In the genomic region with DNA sequence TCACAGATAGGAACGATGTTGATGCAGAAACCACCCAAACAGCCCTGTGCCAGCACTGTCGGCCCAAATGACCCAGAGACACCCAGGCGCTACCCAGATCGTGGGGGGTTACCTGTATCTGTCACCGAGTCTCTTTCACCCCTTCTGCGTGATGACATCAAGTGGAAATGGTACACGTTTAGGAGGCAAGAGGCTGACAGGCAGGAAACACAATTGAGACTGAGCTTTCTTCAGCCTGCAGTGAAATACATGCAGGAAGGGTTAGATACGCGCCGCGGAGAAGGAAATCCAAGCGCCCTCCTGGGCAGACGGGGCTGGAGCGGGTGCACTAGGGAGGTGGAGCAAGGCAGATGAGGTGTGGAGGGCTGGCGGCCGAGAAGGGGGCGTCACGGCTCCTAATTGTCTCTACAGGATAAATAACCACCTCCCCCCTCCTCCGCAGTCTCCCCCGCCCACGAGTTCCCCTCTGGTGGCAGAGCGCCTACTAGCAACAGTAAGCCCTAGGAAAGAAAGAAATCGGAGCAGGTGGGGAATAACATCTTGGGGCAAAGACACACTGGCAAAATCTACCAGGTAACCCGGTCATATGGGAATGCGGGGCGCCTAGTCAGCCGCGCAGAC, we compare ENCODE assay signal across 8 cellular contexts. TPM values are rescaled to one million over a fixed set of nuclear protein-coding genes. Genes with fewer than 3 reads are reported as not detected.
A peak's percentile ranks its signal among the peaks of the same experiment; 100 is the strongest.
DNase-seq lines count a peak whose midpoint lies in the region; ATAC-seq and TF ChIP-seq lines count a peak whose summit lies in the region.

Gene RNF152, minus strand, starts transcription at position 325 of the 621 bp plus-strand sequence. CDS start 76,544 bp downstream, outside the sequence.

- no peak for TF ChIP-seq EP300 in transverse colon (IDR thresholded peaks at IDR 0.05; ENCODE audit: low read depth)

- H3K36me3 Mint-ChIP-seq in activated T-helper 1 cell treated with anti-CD3 and anti-CD28 coated beads, Interleukin-12 subunit alpha, Interleukin-12 subunit beta, Interleukin-2, Interleukin-4 antibody, amounts not matched to agents 30 ng/mL and 10 ng/mL and 1 ng/mL, durations not matched to agents 14 hours and 24 hours and 36 hours (ENCODE audit: low read depth), result no peaks in the 10 kb centered on the region
- H3K36me3 Mint-ChIP-seq in natural killer cell, result no peaks in the 10 kb centered on the region

- peaks cover 7 to 33% (median 10%) of the 10 kb centered on the region in 4 donors for H3K4me1 ChIP-seq in transverse colon

- in situ Hi-C loops in transverse colon (cut with MboI; ENCODE audit: low pct_ligation_motif_present in 1 of 4, low pct_unique_long_range_greater_than_20kb in 1 of 4, low sequenced_read_pairs in 3 of 4), result loop anchor here in 3 of 4 donors (10.0 to 25.0 kb wide), 3 partner anchors 258 to 308 kb away; no protein-coding TSS in a partner anchor

- intact Hi-C loops in activated T-helper 1 cell treated with anti-CD3 and anti-CD28 coated beads, Interleukin-12 subunit alpha, Interleukin-12 subunit beta, Interleukin-2, Interleukin-4 antibody, amounts not matched to agents 30 ng/mL and 10 ng/mL and 1 ng/mL, durations not matched to agents 14 hours and 24 hours and 36 hours (cut with micrococcal nuclease), result loop anchor here (5.0 to 10.0 kb wide), 4 partner anchors 35 to 952 kb away; no protein-coding TSS in a partner anchor
- intact Hi-C loops in natural killer cell (cut with micrococcal nuclease), result no loop called here
- intact Hi-C loops in transverse colon (cut with DNase I; ENCODE audit: low total_unique reads), result loop anchor here (10.0 kb wide), 1 partner anchor 258 kb away; no protein-coding TSS in a partner anchor

- WGBS in transverse colon (ENCODE audit: low coverage in 1 of 2), 2 donors, result 17% methylated on average over 28 of the region's 28 CpGs; no CpG with 5 or more reads in 1 of the 2 donors

- TF ChIP-seq CTCF in fibroblast of the aortic adventitia (IDR thresholded peaks at IDR 0.05; ENCODE audit: insufficient read depth, low read length) (peak; percentile 39), natural killer cell (IDR thresholded peaks at IDR 0.05) (no peak), transverse colon (IDR thresholded peaks at IDR 0.05) (peak in 1 of 5 experiments; percentile 10)

- ATAC-seq in natural killer cell (peak in 1 of 3 donors; percentile 2), GM18907 (IDR thresholded peaks at IDR 0.05; ENCODE audit: unreplicated experiment) (no peak)

- H3K36me3 ChIP-seq in transverse colon, result no peaks in the 10 kb centered on the region

- peak within 1 kb of the TSS; percentile 48 for H3K27ac Mint-ChIP-seq in activated T-helper 1 cell treated with anti-CD3 and anti-CD28 coated beads, Interleukin-12 subunit alpha, Interleukin-12 subunit beta, Interleukin-2, Interleukin-4 antibody, amounts not matched to agents 30 ng/mL and 10 ng/mL and 1 ng/mL, durations not matched to agents 14 hours and 24 hours and 36 hours
- H3K27ac Mint-ChIP-seq in natural killer cell, result peak within 1 kb of the TSS in 1 of 2 donors; percentile 83

- no peaks in the 10 kb centered on the region for H3K9me3 ChIP-seq in transverse colon

- DNase-seq in COR-L47 (lab: John Stamatoyannopoulos, UW) (peak; percentile 94), NCI-H1436 (lab: John Stamatoyannopoulos, UW) (peak; percentile 52), fibroblast of the aortic adventitia (ENCODE audit: low read depth) (peak; percentile 27), natural killer cell (no peak), transverse colon (peak; percentile 32), NOMO-1 (lab: John Stamatoyannopoulos, UW; ENCODE audit: unreplicated experiment in 2 of 2) (no peak)
- peak; percentile 1 for DNase-seq in activated T-helper 1 cell treated with anti-CD3 and anti-CD28 coated beads, Interleukin-12 subunit alpha, Interleukin-12 subunit beta, Interleukin-2, Interleukin-4 antibody, amounts not matched to agents 30 ng/mL and 10 ng/mL and 1 ng/mL, durations not matched to agents 14 hours and 24 hours and 36 hours (ENCODE audit: low spot score)

- H3K27ac ChIP-seq in transverse colon, result peak within 1 kb of the TSS; percentile 83 to 87 (median 86)

- peak within 1 kb of the TSS; percentile 87 for H3K4me3 ChIP-seq in fibroblast of the aortic adventitia (ENCODE audit: low read depth, low read length)
- H3K4me3 ChIP-seq in transverse colon, result peak within 1 kb of the TSS; percentile 79 to 95 (median 90)

- H3K27me3 ChIP-seq in transverse colon, result no peaks in the 10 kb centered on the region

- TF ChIP-seq POLR2A in transverse colon (IDR thresholded peaks at IDR 0.05), result no peak

- H3K4me1 Mint-ChIP-seq in activated T-helper 1 cell treated with anti-CD3 and anti-CD28 coated beads, Interleukin-12 subunit alpha, Interleukin-12 subunit beta, Interleukin-2, Interleukin-4 antibody, amounts not matched to agents 30 ng/mL and 10 ng/mL and 1 ng/mL, durations not matched to agents 14 hours and 24 hours and 36 hours (ENCODE audit: low read depth), result peaks cover 13% of the 10 kb centered on the region
- H3K4me1 Mint-ChIP-seq in natural killer cell, result peaks cover 11 to 14% of the 10 kb centered on the region in 2 donors

- H3K27me3 Mint-ChIP-seq in activated T-helper 1 cell treated with anti-CD3 and anti-CD28 coated beads, Interleukin-12 subunit alpha, Interleukin-12 subunit beta, Interleukin-2, Interleukin-4 antibody, amounts not matched to agents 30 ng/mL and 10 ng/mL and 1 ng/mL, durations not matched to agents 14 hours and 24 hours and 36 hours (ENCODE audit: insufficient read depth), result peaks cover 66% of the 10 kb centered on the region
- H3K27me3 Mint-ChIP-seq in natural killer cell (ENCODE audit: low read depth in 2 of 2), result peaks cover 31 to 50% of the 10 kb centered on the region in 2 donors

- peak within 1 kb of the TSS; percentile 82 for H3K4me3 Mint-ChIP-seq in activated T-helper 1 cell treated with anti-CD3 and anti-CD28 coated beads, Interleukin-12 subunit alpha, Interleukin-12 subunit beta, Interleukin-2, Interleukin-4 antibody, amounts not matched to agents 30 ng/mL and 10 ng/mL and 1 ng/mL, durations not matched to agents 14 hours and 24 hours and 36 hours
- peak within 1 kb of the TSS; percentile 90 for H3K4me3 Mint-ChIP-seq in natural killer cell

- no peaks in the 10 kb centered on the region for H3K9me3 Mint-ChIP-seq in activated T-helper 1 cell treated with anti-CD3 and anti-CD28 coated beads, Interleukin-12 subunit alpha, Interleukin-12 subunit beta, Interleukin-2, Interleukin-4 antibody, amounts not matched to agents 30 ng/mL and 10 ng/mL and 1 ng/mL, durations not matched to agents 14 hours and 24 hours and 36 hours
- no peaks in the 10 kb centered on the region for H3K9me3 Mint-ChIP-seq in natural killer cell

RNA-seq across cellular contexts. Expression of gene RNF152, which starts in this region (rescaled TPM):
- total RNA-seq in activated T-helper 1 cell treated with anti-CD3 and anti-CD28 coated beads, Interleukin-12 subunit alpha, Interleukin-12 subunit beta, Interleukin-2, Interleukin-4 antibody, amounts not matched to agents 30 ng/mL and 10 ng/mL and 1 ng/mL, durations not matched to agents 14 hours and 24 hours and 36 hours, result 0.56 and 0.65 TPM in 2 replicates
- 7.3 and 12.8 TPM in 2 replicates for total RNA-seq in fibroblast of the aortic adventitia (ENCODE audit: low replicate concordance)
- 1 to 10 TPM in 1 of 3 donors, under 1 TPM in 2; 0.49 to 1.3 (median 0.50) TPM for total RNA-seq in natural killer cell
- 100 to 1,000 TPM in 2 of 4 donors, 10 to 100 TPM in 2; 29.7 to 340 (median 159) TPM for total RNA-seq in transverse colon

Comparison
In these comparisons a context has a peak if more than half of its experiments do, and no peak if none do; other contexts are left out.
1. Peak in DNase-seq in activated T-helper 1 cell treated with anti-CD3 and anti-CD28 coated beads, Interleukin-12 subunit alpha, Interleukin-12 subunit beta, Interleukin-2, Interleukin-4 antibody, amounts not matched to agents 30 ng/mL and 10 ng/mL and 1 ng/mL, durations not matched to agents 14 hours and 24 hours and 36 hours; RNA of the gene not detected or under 1 TPM.
2. DNase-seq: peak in COR-L47 (single experiment), NCI-H1436 (single experiment), fibroblast of the aortic adventitia (single experiment) and transverse colon (single experiment); none in natural killer cell (single experiment) and NOMO-1 (0 of 2).